Comparison of ENCODE assay signal across 8 cellular contexts in the genomic region with DNA sequence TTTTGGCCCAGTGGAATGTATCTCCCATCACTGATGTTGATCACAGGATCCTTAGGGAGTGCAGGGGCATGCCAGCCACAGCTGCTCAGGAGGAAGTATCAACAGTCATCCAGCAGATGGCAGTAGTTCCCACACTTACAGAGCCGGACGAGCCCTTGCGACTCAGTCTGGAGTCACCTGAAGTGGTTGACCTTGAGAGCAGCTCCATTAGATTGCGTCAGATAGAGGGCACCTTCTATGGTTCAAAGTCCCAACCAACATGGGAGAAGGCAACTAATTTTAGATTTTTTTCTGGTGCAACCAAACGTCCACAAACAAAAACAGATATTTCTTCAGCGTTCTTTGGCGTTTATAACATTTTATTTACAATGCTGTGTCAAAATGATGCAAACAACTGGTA.
DNase-seq lines count a peak whose midpoint lies in the region; ATAC-seq, FAIRE-seq and TF ChIP-seq lines count a peak whose summit lies in the region.

No MANE protein-coding gene starts in this region.

- no peaks in the 10 kb centered on the region for H3K79me2 ChIP-seq in keratinocyte (ENCODE audit: control insufficient read depth, insufficient read depth, low read length)

- ATAC-seq in GM18861 (IDR thresholded peaks at IDR 0.05; ENCODE audit: unreplicated experiment): peak; percentile 99
- ATAC-seq in HG03039 (IDR thresholded peaks at IDR 0.05; ENCODE audit: unreplicated experiment): peak; percentile 99

- no peak for DNase-seq in AG09309 (ENCODE audit: low read depth)
- peak; percentile 71 to 77 for DNase-seq in NCI-H1930 (lab: John Stamatoyannopoulos, UW)
- peak; percentile 24 for DNase-seq in T-helper 2 cell treated with Interferon-gamma antibody and Interleukin-4, amounts not matched to agents 5 μg/mL and 100 μg/mL, for 36 hours (ENCODE audit: low spot score)
- peak; percentile 22 to 55 for DNase-seq in breast epithelium (ENCODE audit: low spot score in 2 of 2)
- DNase-seq in keratinocyte (ENCODE audit: low read depth, low spot score): peak; percentile 44
- peak; percentile 29 for DNase-seq in stimulated activated CD4-positive, alpha-beta T cell treated with anti-CD3 and anti-CD28 coated beads, Interleukin-4, amount 100 ng/mL, for 1 hour

- H3K9me3 Mint-ChIP-seq in T-helper 2 cell treated with Interferon-gamma antibody and Interleukin-4, amounts not matched to agents 5 μg/mL and 100 μg/mL, for 36 hours: no peaks in the 10 kb centered on the region

- peaks cover 23% of the 10 kb centered on the region for H3K27me3 Mint-ChIP-seq in T-helper 2 cell treated with Interferon-gamma antibody and Interleukin-4, amounts not matched to agents 5 μg/mL and 100 μg/mL, for 36 hours (ENCODE audit: low read depth)

- no peak overlapping the region for H3K4me2 ChIP-seq in keratinocyte (ENCODE audit: control insufficient read depth, extremely low read depth, insufficient read depth, low read depth, low read length)

- dilution Hi-C loops in keratinocyte (cut with MboI; ENCODE audit: extremely low pct_ligation_motif_present, low sequenced_read_pairs): no loop called here

- no peaks in the 10 kb centered on the region for H3K4me1 ChIP-seq in breast epithelium
- H3K4me1 ChIP-seq in keratinocyte (ENCODE audit: control insufficient read depth, extremely low read depth, insufficient read depth, low read length): no peaks in the 10 kb centered on the region

- H3K4me1 Mint-ChIP-seq in T-helper 2 cell treated with Interferon-gamma antibody and Interleukin-4, amounts not matched to agents 5 μg/mL and 100 μg/mL, for 36 hours (ENCODE audit: low read depth): no peaks in the 10 kb centered on the region

- no peak overlapping the region for H3K9ac ChIP-seq in keratinocyte (ENCODE audit: control insufficient read depth, extremely low read depth, insufficient read depth, low read length)

- H3K36me3 ChIP-seq in breast epithelium (no peaks in the 10 kb centered on the region), keratinocyte (ENCODE audit: control insufficient read depth in 2 of 2, extremely low read depth in 1 of 2, insufficient read depth in 2 of 2, low read length in 2 of 2) (no peaks in the 10 kb centered on the region)

- intact Hi-C loops in breast epithelium (cut with DNase I; ENCODE audit: low total_unique reads): no loop called here

- H3K9me1 ChIP-seq in keratinocyte (ENCODE audit: control insufficient read depth, extremely low read depth, insufficient read depth, low read length): no peaks in the 10 kb centered on the region

- no peak overlapping the region for H2AFZ ChIP-seq in keratinocyte (ENCODE audit: control insufficient read depth, low read length)

- H3K4me3 Mint-ChIP-seq in T-helper 2 cell treated with Interferon-gamma antibody and Interleukin-4, amounts not matched to agents 5 μg/mL and 100 μg/mL, for 36 hours: no peak overlapping the region

- H3K36me3 Mint-ChIP-seq in T-helper 2 cell treated with Interferon-gamma antibody and Interleukin-4, amounts not matched to agents 5 μg/mL and 100 μg/mL, for 36 hours (ENCODE audit: low read depth): no peaks in the 10 kb centered on the region

- TF ChIP-seq POLR2A in breast epithelium (IDR thresholded peaks at IDR 0.05): no peak

- H3K27ac ChIP-seq in breast epithelium: no peak overlapping the region
- no peak overlapping the region for H3K27ac ChIP-seq in keratinocyte (ENCODE audit: control insufficient read depth, insufficient read depth, low read length)

- no peak overlapping the region for H3K27ac Mint-ChIP-seq in T-helper 2 cell treated with Interferon-gamma antibody and Interleukin-4, amounts not matched to agents 5 μg/mL and 100 μg/mL, for 36 hours

- TF ChIP-seq CTCF in AG09309 (IDR thresholded peaks at IDR 0.05; ENCODE audit: control insufficient read depth, insufficient read depth, low read depth, low read length, missing control alignments): peak; percentile 83
- TF ChIP-seq CTCF in breast epithelium (IDR thresholded peaks at IDR 0.05): peak; percentile 36 to 70 (median 58)
- TF ChIP-seq CTCF in keratinocyte (optimal IDR thresholded peaks at IDR 0.05 in 1 of 3, IDR thresholded peaks at IDR 0.05 in 1 of 3, conservative IDR thresholded peaks at IDR 0.05 in 1 of 3; ENCODE audit: extremely low read depth in 1 of 3, insufficient read depth in 2 of 3, low read length in 3 of 3): peak; percentile 84 to 99 (median 90)

- FAIRE-seq in keratinocyte (lab: Jason Lieb, UNC): peak; percentile 93

- no peaks in the 10 kb centered on the region for H3K27me3 ChIP-seq in breast epithelium
- H3K27me3 ChIP-seq in keratinocyte (ENCODE audit: control insufficient read depth, extremely low read depth, insufficient read depth, low read length): peaks cover 9% of the 10 kb centered on the region

- H3K4me3 ChIP-seq in AG09309 (ENCODE audit: control insufficient read depth, low read depth, low read length) (no peak overlapping the region), breast epithelium (no peak overlapping the region), keratinocyte (ENCODE audit: control insufficient read depth in 2 of 3, extremely low read depth in 1 of 3, insufficient read depth in 2 of 3, low read depth in 1 of 3, low read length in 3 of 3) (no peak overlapping the region)

- no peaks in the 10 kb centered on the region for H4K20me1 ChIP-seq in keratinocyte (ENCODE audit: control insufficient read depth, extremely low read depth, insufficient read depth, low read length)

- H3K9me3 ChIP-seq in breast epithelium (no peaks in the 10 kb centered on the region), keratinocyte (ENCODE audit: control insufficient read depth, low read depth, low read length) (no peaks in the 10 kb centered on the region)
